ENCODE assay signal across 8 cellular contexts in the genomic region with DNA sequence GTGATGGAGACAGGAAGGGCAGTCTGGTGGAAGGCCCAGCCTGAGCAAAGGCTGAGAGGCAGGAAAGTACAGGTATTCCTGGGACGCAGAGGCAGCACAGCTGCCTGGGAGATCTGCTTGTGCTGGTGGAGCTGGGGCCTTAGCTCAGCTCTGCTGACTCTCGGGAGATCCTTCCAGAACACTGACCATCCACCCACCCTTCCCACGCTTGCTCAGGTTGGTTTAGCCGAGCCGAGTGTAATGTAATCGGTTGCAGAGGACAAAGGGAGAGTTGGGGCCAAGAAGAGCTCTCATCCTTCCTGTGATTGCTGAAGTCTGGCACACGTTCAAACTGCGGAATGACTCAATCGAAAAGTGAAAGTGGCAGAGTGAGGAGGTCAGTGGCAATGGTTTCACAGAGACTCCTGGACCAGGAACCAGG. TPM values are rescaled to one million over a fixed set of nuclear protein-coding genes. Genes with fewer than 3 reads are reported as not detected.
DNase-seq lines count a peak whose midpoint lies in the region; ATAC-seq and TF ChIP-seq lines count a peak whose summit lies in the region.

No MANE protein-coding gene starts in this region.

- no peaks in the 10 kb centered on the region for H3K4me1 ChIP-seq in naive thymus-derived CD4-positive, alpha-beta T cell (ENCODE audit: control insufficient read depth in 2 of 2, insufficient read depth in 2 of 2, low read length in 2 of 2)

- POLR2A ChIA-PET in naive thymus-derived CD4-positive, alpha-beta T cell (lab: Charles Lee) = no interaction called here

- H3K4me3 Mint-ChIP-seq in naive thymus-derived CD4-positive, alpha-beta T cell = no peak overlapping the region

- no peak overlapping the region for H3K4me3 ChIP-seq in epithelial cell of esophagus (ENCODE audit: low read length)
- no peak overlapping the region for H3K4me3 ChIP-seq in naive thymus-derived CD4-positive, alpha-beta T cell (ENCODE audit: low read length)

- H3K27me3 Mint-ChIP-seq in naive thymus-derived CD4-positive, alpha-beta T cell = peaks cover 0 to 10% (median 5%) of the 10 kb centered on the region in 5 donors

- peaks cover 0 to 14% (median 4%) of the 10 kb centered on the region in 11 donors for H3K9me3 Mint-ChIP-seq in naive thymus-derived CD4-positive, alpha-beta T cell

- H3K9me3 ChIP-seq in naive thymus-derived CD4-positive, alpha-beta T cell (ENCODE audit: control insufficient read depth in 2 of 3, low read length in 3 of 3) = no peaks in the 10 kb centered on the region

- ATAC-seq in GM18907 (IDR thresholded peaks at IDR 0.05; ENCODE audit: unreplicated experiment) = peak; percentile 43
- ATAC-seq in naive thymus-derived CD4-positive, alpha-beta T cell = no peak

- CTCF ChIA-PET in naive thymus-derived CD4-positive, alpha-beta T cell (lab: Charles Lee) = no interaction called here

- H3K36me3 ChIP-seq in naive thymus-derived CD4-positive, alpha-beta T cell (ENCODE audit: control insufficient read depth in 2 of 3, insufficient read depth in 3 of 3, low read length in 3 of 3) = no peaks in the 10 kb centered on the region

- peaks cover 0 to 14% (median 8%) of the 10 kb centered on the region in 7 donors for H3K4me1 Mint-ChIP-seq in naive thymus-derived CD4-positive, alpha-beta T cell

- H3K36me3 Mint-ChIP-seq in naive thymus-derived CD4-positive, alpha-beta T cell = peaks cover 0 to 2% (median 0%) of the 10 kb centered on the region in 5 donors

- DNase-seq in NCI-H2196 treated with DMSO at 0.1 percent for 48 hours (lab: John Stamatoyannopoulos, UW; ENCODE audit: unreplicated experiment) (peak; percentile 89), epithelial cell of esophagus (ENCODE audit: low read depth) (peak; percentile 80), renal cortical epithelial cell (ENCODE audit: low read depth) (peak; percentile 92), KG1 (lab: John Stamatoyannopoulos, UW) (no peak), NCI-H510A (lab: John Stamatoyannopoulos, UW) (no peak)
- DNase-seq in activated CD8-positive, alpha-beta memory T cell treated with anti-CD3 and anti-CD28 coated beads, Interleukin-2, amount 50 U/mL, for 48 hours = no peak
- DNase-seq in naive thymus-derived CD4-positive, alpha-beta T cell = no peak

- H3K27ac ChIP-seq in naive thymus-derived CD4-positive, alpha-beta T cell (ENCODE audit: low read depth, low read length) = no peak overlapping the region

- no peak overlapping the region for H3K27ac Mint-ChIP-seq in naive thymus-derived CD4-positive, alpha-beta T cell

- no peak for TF ChIP-seq CTCF in epithelial cell of esophagus (IDR thresholded peaks at IDR 0.05; ENCODE audit: insufficient read depth, low read depth, low read length, missing control alignments)

- no peaks in the 10 kb centered on the region for H3K27me3 ChIP-seq in naive thymus-derived CD4-positive, alpha-beta T cell (ENCODE audit: control insufficient read depth in 2 of 2, insufficient read depth in 2 of 2, low read length in 2 of 2)

- intact Hi-C loops in naive thymus-derived CD4-positive, alpha-beta T cell (cut with micrococcal nuclease) = no loop called here

RNA-seq across cellular contexts. Expression of a gene that starts 43.1 kb away (rescaled TPM):
- not detected in 2 replicates for total RNA-seq in renal cortical epithelial cell
- not detected for total RNA-seq in naive thymus-derived CD4-positive, alpha-beta T cell
- not detected for polyA plus RNA-seq in naive thymus-derived CD4-positive, alpha-beta T cell

RNA-seq across cellular contexts. Expression of a gene that starts 55.5 kb away (rescaled TPM):
- 0.20 TPM in 1 of 2 replicates, not detected in the other for total RNA-seq in renal cortical epithelial cell
- total RNA-seq in naive thymus-derived CD4-positive, alpha-beta T cell = not detected
- not detected for polyA plus RNA-seq in naive thymus-derived CD4-positive, alpha-beta T cell

Comparison
In these comparisons a context has a peak if more than half of its experiments do, and no peak if none do; other contexts are left out.
1. DNase-seq: peak in NCI-H2196 treated with DMSO at 0.1 percent for 48 hours (single experiment), epithelial cell of esophagus (single experiment) and renal cortical epithelial cell (single experiment); none in activated CD8-positive, alpha-beta memory T cell treated with anti-CD3 and anti-CD28 coated beads, Interleukin-2, amount 50 U/mL, for 48 hours (single experiment), KG1 (single experiment), naive thymus-derived CD4-positive, alpha-beta T cell (0 of 9) and NCI-H510A (single experiment).